Comparison of ENCODE assay signal across 9 cellular contexts in the genomic region with DNA sequence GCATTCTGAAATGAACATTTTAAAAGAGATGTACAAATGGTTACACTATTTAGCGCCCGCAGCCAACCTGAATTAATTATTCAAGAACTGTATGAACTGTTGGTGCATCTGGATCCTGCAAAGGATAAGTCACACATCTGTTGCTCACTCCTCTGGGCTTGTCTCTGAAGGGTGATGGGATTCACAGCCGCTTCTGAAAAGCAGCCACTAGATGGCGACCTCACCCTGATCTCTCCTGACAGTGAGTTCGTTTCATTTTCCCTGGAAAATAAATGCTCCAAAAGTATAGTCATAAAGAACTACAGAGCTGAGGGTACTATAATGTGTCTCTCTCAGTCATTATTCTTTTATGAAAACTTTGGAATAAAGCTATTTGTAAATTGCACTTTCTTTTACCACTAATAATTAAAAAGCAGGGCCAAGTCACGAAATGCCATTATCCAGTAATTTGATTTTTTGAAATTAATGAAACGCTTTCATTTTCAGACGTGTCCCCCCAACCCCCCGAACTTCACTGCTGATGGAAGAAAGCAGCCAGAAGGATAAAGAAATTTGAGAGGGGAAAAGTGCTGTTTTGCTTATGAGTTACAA.
DNase-seq lines count a peak whose midpoint lies in the region; ATAC-seq and TF ChIP-seq lines count a peak whose summit lies in the region.
"Had no signal": no experiment of that assay in that cellular context is flagged by ENCODE, and none has a peak within 500 bp of the region (broad histone marks: within the 10 kb centered on the region; RNA-seq: fewer than 3 reads in every experiment).

No MANE protein-coding gene starts in this region.

- ATAC-seq in GM21786 (IDR thresholded peaks at IDR 0.05; ENCODE audit: unreplicated experiment) (peak; percentile 80), heart right ventricle (peak in 6 of 8 donors; percentile 52 to 69 (median 58)), HG03521 (IDR thresholded peaks at IDR 0.05; ENCODE audit: unreplicated experiment) (no peak)
- no peak for ATAC-seq in activated naive CD8-positive, alpha-beta T cell treated with anti-CD3 and anti-CD28 coated beads, Interleukin-2, amount 50 U/mL, for 24 hours

- H3K27ac ChIP-seq in heart right ventricle, result no peak overlapping the region

- intact Hi-C loops in heart right ventricle (cut with DNase I), result loop anchor here in 3 of 10 donors (10.0 kb wide), 2 partner anchors 1885 to 1895 kb away; no protein-coding TSS in a partner anchor

- no peaks in the 10 kb centered on the region for H3K9me3 Mint-ChIP-seq in activated naive CD8-positive, alpha-beta T cell treated with anti-CD3 and anti-CD28 coated beads, Interleukin-2, amount 50 U/mL, for 24 hours
- H3K9me3 Mint-ChIP-seq: central memory CD8-positive, alpha-beta T cell had no signal

- H3K36me3 ChIP-seq in MG63 (no peaks in the 10 kb centered on the region), heart right ventricle (no peaks in the 10 kb centered on the region)

- H3K36me3 Mint-ChIP-seq in activated naive CD8-positive, alpha-beta T cell treated with anti-CD3 and anti-CD28 coated beads, Interleukin-2, amount 50 U/mL, for 24 hours (ENCODE audit: low read depth), result no peaks in the 10 kb centered on the region

- peak; percentile 63 to 94 (median 87) for TF ChIP-seq CTCF in heart right ventricle (IDR thresholded peaks at IDR 0.05)

- peaks cover 0 to 5% (median 0%) of the 10 kb centered on the region in 9 donors for H3K4me1 ChIP-seq in heart right ventricle

- DNase-seq in DMS79 (lab: John Stamatoyannopoulos, UW), result peak; percentile 58
- peak; percentile 40 for DNase-seq in MG63
- DNase-seq in SHP77 (lab: John Stamatoyannopoulos, UW), result peak; percentile 14 to 17
- DNase-seq in activated naive CD8-positive, alpha-beta T cell treated with anti-CD3 and anti-CD28 coated beads, Interleukin-2, amount 50 U/mL, for 24 hours, result peak; percentile 56
- peak; percentile 45 to 62 for DNase-seq in heart right ventricle
- peak; percentile 61 for DNase-seq in renal cortical epithelial cell (ENCODE audit: low read depth)

- H3K27ac Mint-ChIP-seq in activated naive CD8-positive, alpha-beta T cell treated with anti-CD3 and anti-CD28 coated beads, Interleukin-2, amount 50 U/mL, for 24 hours, result no peak overlapping the region

- H3K27me3 ChIP-seq in MG63, result no peaks in the 10 kb centered on the region
- peaks cover 0 to 6% (median 0%) of the 10 kb centered on the region in 7 donors for H3K27me3 ChIP-seq in heart right ventricle

- WGBS in heart right ventricle, 2 donors, result 22 to 24% methylated on average over 9 of the region's 9 CpGs

- no peaks in the 10 kb centered on the region for H3K27me3 Mint-ChIP-seq in activated naive CD8-positive, alpha-beta T cell treated with anti-CD3 and anti-CD28 coated beads, Interleukin-2, amount 50 U/mL, for 24 hours
- H3K27me3 Mint-ChIP-seq: central memory CD8-positive, alpha-beta T cell had no signal

- H3K4me3 Mint-ChIP-seq in activated naive CD8-positive, alpha-beta T cell treated with anti-CD3 and anti-CD28 coated beads, Interleukin-2, amount 50 U/mL, for 24 hours, result no peak overlapping the region
- H3K4me3 Mint-ChIP-seq: central memory CD8-positive, alpha-beta T cell had no signal

- no peaks in the 10 kb centered on the region for H3K4me1 Mint-ChIP-seq in activated naive CD8-positive, alpha-beta T cell treated with anti-CD3 and anti-CD28 coated beads, Interleukin-2, amount 50 U/mL, for 24 hours
- H3K4me1 Mint-ChIP-seq: central memory CD8-positive, alpha-beta T cell had no signal

- no peaks in the 10 kb centered on the region for H3K9me3 ChIP-seq in MG63
- H3K9me3 ChIP-seq in heart right ventricle, result no peaks in the 10 kb centered on the region

- H3K4me3 ChIP-seq in MG63 (0 out of 2 replicates have a peak overlapping the region, but pooled peaks have one; percentile 11), heart right ventricle (peak overlapping the region in 5 of 10 donors; percentile 25 to 40 (median 26))

Comparison
In these comparisons a context has a peak if more than half of its experiments do, and no peak if none do; other contexts are left out.
1. ATAC-seq: peak in GM21786 (single experiment) and heart right ventricle (6 of 8); none in activated naive CD8-positive, alpha-beta T cell treated with anti-CD3 and anti-CD28 coated beads, Interleukin-2, amount 50 U/mL, for 24 hours (single experiment) and HG03521 (single experiment).
2. Peak in every context shown above with its lines, with median percentiles within 50 percentile points of each other: DNase-seq.